9 cellular contexts compared by ENCODE assay signal in genomic region chr1:198620951-198621824, GRCh38. TPM values are rescaled to one million over a fixed set of nuclear protein-coding genes. Genes with fewer than 3 reads are reported as not detected.
DNase-seq lines count a peak whose midpoint lies in the region; ATAC-seq, FAIRE-seq and TF ChIP-seq lines count a peak whose summit lies in the region.
"Had no signal": no experiment of that assay in that cellular context is flagged by ENCODE, and none has a peak within 500 bp of the region (broad histone marks: within the 10 kb centered on the region; RNA-seq: fewer than 3 reads in every experiment).

No MANE protein-coding gene starts in this region.

- H3K9me3 Mint-ChIP-seq in activated CD4-positive, alpha-beta T cell treated with anti-CD3 and anti-CD28 coated beads, Interleukin-2, amount 10 ng/mL, durations not matched to agents 24 days and 14 days, result peaks cover 2% of the 10 kb centered on the region
- no peaks in the 10 kb centered on the region for H3K9me3 Mint-ChIP-seq in endothelial cell (ENCODE audit: unreplicated experiment)

- intact Hi-C loops in activated CD4-positive, alpha-beta T cell treated with anti-CD3 and anti-CD28 coated beads, Interleukin-2, amount 10 ng/mL, durations not matched to agents 24 days and 14 days (cut with micrococcal nuclease), result loop anchor here (1.0 to 10.0 kb wide), 10 partner anchors 8 to 846 kb away; partner anchors contain the start of genes C1orf53, DENND1B and PTPRC
- intact Hi-C loops in kidney (cut with DNase I) (no loop called here), prostate gland (cut with DNase I) (no loop called here)

- no peak overlapping the region for H3K4me3 ChIP-seq in kidney (ENCODE audit: low read length in 2 of 2)
- no peak overlapping the region for H3K4me3 ChIP-seq in prostate gland

- TF ChIP-seq POLR2A in prostate gland (IDR thresholded peaks at IDR 0.05), result no peak

- H3K9me3 ChIP-seq in kidney (ENCODE audit: control insufficient read depth in 1 of 2, low read length in 2 of 2) (no peaks in the 10 kb centered on the region), prostate gland (no peaks in the 10 kb centered on the region)

- peak overlapping the region; percentile 85 for H3K4me3 Mint-ChIP-seq in activated CD4-positive, alpha-beta T cell treated with anti-CD3 and anti-CD28 coated beads, Interleukin-2, amount 10 ng/mL, durations not matched to agents 24 days and 14 days
- H3K4me3 Mint-ChIP-seq in endothelial cell (ENCODE audit: unreplicated experiment), result no peak overlapping the region

- H3K36me3 ChIP-seq in kidney (ENCODE audit: control insufficient read depth in 1 of 2, insufficient read depth in 2 of 2, low read length in 2 of 2), result no peaks in the 10 kb centered on the region
- no peaks in the 10 kb centered on the region for H3K36me3 ChIP-seq in prostate gland

- WGBS in prostate gland, result 82% methylated on average over 10 of the region's 10 CpGs

- ATAC-seq in HG03457 (IDR thresholded peaks at IDR 0.05; ENCODE audit: unreplicated experiment), result peak; percentile 70
- peak; percentile 82 for ATAC-seq in stimulated activated naive CD8-positive, alpha-beta T cell treated with anti-CD3 and anti-CD28 coated beads, Interleukin-15, Interleukin-2, amounts not matched to agents 100 U/mL and 50 U/mL, for 24 hours

- H3K27me3 Mint-ChIP-seq in activated CD4-positive, alpha-beta T cell treated with anti-CD3 and anti-CD28 coated beads, Interleukin-2, amount 10 ng/mL, durations not matched to agents 24 days and 14 days, result no peaks in the 10 kb centered on the region
- H3K27me3 Mint-ChIP-seq in endothelial cell (ENCODE audit: unreplicated experiment), result peaks cover 1% of the 10 kb centered on the region

- no peak overlapping the region for H3K27ac ChIP-seq in kidney (ENCODE audit: low read depth in 2 of 2, low read length in 2 of 2)
- no peak overlapping the region for H3K27ac ChIP-seq in prostate gland

- peak overlapping the region; percentile 99 for H3K27ac Mint-ChIP-seq in activated CD4-positive, alpha-beta T cell treated with anti-CD3 and anti-CD28 coated beads, Interleukin-2, amount 10 ng/mL, durations not matched to agents 24 days and 14 days
- H3K27ac Mint-ChIP-seq in endothelial cell (ENCODE audit: unreplicated experiment), result no peak overlapping the region

- no peaks in the 10 kb centered on the region for H3K27me3 ChIP-seq in prostate gland (replicated peaks; ENCODE audit: insufficient read depth)

- no peaks in the 10 kb centered on the region for H3K4me1 ChIP-seq in kidney (ENCODE audit: control insufficient read depth in 1 of 2, insufficient read depth in 1 of 2, low read depth in 1 of 2, low read length in 2 of 2)
- H3K4me1 ChIP-seq in prostate gland (replicated peaks), result no peaks in the 10 kb centered on the region

- H3K36me3 Mint-ChIP-seq in activated CD4-positive, alpha-beta T cell treated with anti-CD3 and anti-CD28 coated beads, Interleukin-2, amount 10 ng/mL, durations not matched to agents 24 days and 14 days (ENCODE audit: low read depth), result peaks cover 2% of the 10 kb centered on the region
- H3K36me3 Mint-ChIP-seq in endothelial cell (ENCODE audit: low read depth, unreplicated experiment), result no peaks in the 10 kb centered on the region

- no peak overlapping the region for H3K9ac ChIP-seq in kidney (ENCODE audit: low read length in 2 of 2)

- peak; percentile 60 for DNase-seq in NK-92 treated with Interleukin-12 subunit alpha and Interleukin-12 subunit beta, amount 100 ng/mL, for 24 hours (lab: John Stamatoyannopoulos, UW)
- no peak for DNase-seq in NK-92 (lab: John Stamatoyannopoulos, UW; ENCODE audit: unreplicated experiment)
- DNase-seq in activated CD4-positive, alpha-beta T cell treated with anti-CD3 and anti-CD28 coated beads, Interleukin-2, amount 10 ng/mL, durations not matched to agents 24 days and 14 days, result peak; percentile 92
- peak; percentile 66 for DNase-seq in kidney
- DNase-seq in stimulated activated naive CD8-positive, alpha-beta T cell treated with anti-CD3 and anti-CD28 coated beads, Interleukin-15, Interleukin-2, amounts not matched to agents 100 U/mL and 50 U/mL, for 24 hours, result peak; percentile 74
- DNase-seq in endothelial cell (ENCODE audit: low spot score), result no peak
- no peak for DNase-seq in prostate gland (ENCODE audit: low spot score)

- no peak for FAIRE-seq in kidney (lab: Jason Lieb, UNC)
- FAIRE-seq: A204.1 had no signal

- TF ChIP-seq CTCF in kidney (IDR thresholded peaks at IDR 0.05; ENCODE audit: borderline replicate concordance, extremely low read depth, insufficient read depth) (no peak), endothelial cell (IDR thresholded peaks at IDR 0.05; ENCODE audit: unreplicated experiment) (no peak), prostate gland (IDR thresholded peaks at IDR 0.05) (no peak)

- peaks cover 64% of the 10 kb centered on the region for H3K4me1 Mint-ChIP-seq in activated CD4-positive, alpha-beta T cell treated with anti-CD3 and anti-CD28 coated beads, Interleukin-2, amount 10 ng/mL, durations not matched to agents 24 days and 14 days
- H3K4me1 Mint-ChIP-seq in endothelial cell (ENCODE audit: unreplicated experiment), result no peaks in the 10 kb centered on the region

RNA-seq across cellular contexts. Expression of gene PTPRC, which starts 17.7 kb away (rescaled TPM):
- 436 and 438 TPM in 2 replicates for total RNA-seq in activated CD4-positive, alpha-beta T cell treated with anti-CD3 and anti-CD28 coated beads, Interleukin-2, amount 10 ng/mL, durations not matched to agents 24 days and 14 days
- 60.2 TPM for total RNA-seq in kidney
- polyA plus RNA-seq in kidney (ENCODE audit: insufficient read depth, low read depth, low replicate concordance), result 1.4 TPM
- not detected for total RNA-seq in endothelial cell (ENCODE audit: unreplicated experiment)
- total RNA-seq in prostate gland, result 1 to 10 TPM; 8.9 to 9.5 TPM

Comparison
In these comparisons a context has a peak if more than half of its experiments do, and no peak if none do; other contexts are left out.
1. DNase-seq: peak in NK-92 treated with Interleukin-12 subunit alpha and Interleukin-12 subunit beta, amount 100 ng/mL, for 24 hours (single experiment), activated CD4-positive, alpha-beta T cell treated with anti-CD3 and anti-CD28 coated beads, Interleukin-2, amount 10 ng/mL, durations not matched to agents 24 days and 14 days (single experiment), kidney (single experiment) and stimulated activated naive CD8-positive, alpha-beta T cell treated with anti-CD3 and anti-CD28 coated beads, Interleukin-15, Interleukin-2, amounts not matched to agents 100 U/mL and 50 U/mL, for 24 hours (single experiment); none in NK-92 (single experiment), endothelial cell (single experiment) and prostate gland (single experiment).